In genomic region chr12:47779943-47780504, GRCh38 we compare ENCODE assay signal across 16 cellular contexts. TPM values are rescaled to one million over a fixed set of nuclear protein-coding genes. Genes with fewer than 3 reads are reported as not detected.
DNase-seq lines count a peak whose midpoint lies in the region; ATAC-seq and TF ChIP-seq lines count a peak whose summit lies in the region.
"Had no signal": no experiment of that assay in that cellular context is flagged by ENCODE, and none has a peak within 500 bp of the region (broad histone marks: within the 10 kb centered on the region; RNA-seq: fewer than 3 reads in every experiment).

No MANE protein-coding gene starts in this region.

- H3F3A ChIP-seq in GM23338 (replicated peaks; ENCODE audit: low read depth) (0 out of 2 replicates have a peak, but pooled peaks cover 1% of the 10 kb centered on the region), neural progenitor cell (ENCODE audit: low read depth) (peaks cover 1% of the 10 kb centered on the region), PC-9 (ENCODE audit: insufficient read depth, low read depth) (peaks cover 64% of the 10 kb centered on the region)

- H3K4me2 ChIP-seq in GM23338: peak overlapping the region; percentile 73
- peak overlapping the region; percentile 72 for H3K4me2 ChIP-seq in neural progenitor cell
- H3K4me2 ChIP-seq in PC-9: no peak overlapping the region
- H3K4me2 ChIP-seq: BLaER1 treated with 17β-estradiol and CSF1 and Interleukin-3, amounts not matched to agents 10 nM and 100 nM had no signal

- peaks cover 30% of the 10 kb centered on the region for H3K27me3 Mint-ChIP-seq in GM23338 (ENCODE audit: insufficient read depth, low read depth, poor library complexity)
- peaks cover 17% of the 10 kb centered on the region for H3K27me3 Mint-ChIP-seq in neural progenitor cell (ENCODE audit: insufficient read depth, low read depth)
- H3K27me3 Mint-ChIP-seq: activated naive CD4-positive, alpha-beta T cell treated with anti-CD3 and anti-CD28 coated beads, Interleukin-2, amount 50 U/mL, for 24 hours; effector memory CD8-positive, alpha-beta T cell had no signal

- no peaks in the 10 kb centered on the region for H3K9me2 ChIP-seq in GM23338 (ENCODE audit: insufficient read depth)
- no peaks in the 10 kb centered on the region for H3K9me2 ChIP-seq in PC-9 (ENCODE audit: insufficient read depth)

- H3K36me3 Mint-ChIP-seq in GM23338 (ENCODE audit: low read depth) (peaks cover 14% of the 10 kb centered on the region), neural progenitor cell (peaks cover 4% of the 10 kb centered on the region)
- H3K36me3 Mint-ChIP-seq: activated naive CD4-positive, alpha-beta T cell treated with anti-CD3 and anti-CD28 coated beads, Interleukin-2, amount 50 U/mL, for 24 hours had no signal

- CTCF ChIA-PET in PC-9 (lab: Charles Lee): interaction anchor here (1.0 to 1.7 kb wide), 2 partner anchors 13 to 38 kb away, joined by 4 to 9 read pairs; no protein-coding TSS in a partner anchor

- H2AFZ ChIP-seq in GM23338 (no peak overlapping the region), neural progenitor cell (replicated peaks) (peak overlapping the region; percentile 15), PC-9 (no peak overlapping the region)

- H3K9me3 ChIP-seq in NT2/D1 (ENCODE audit: insufficient read depth, low read length) (no peaks in the 10 kb centered on the region), breast epithelium (no peaks in the 10 kb centered on the region), neural progenitor cell (ENCODE audit: low read depth) (no peaks in the 10 kb centered on the region), PC-9 (ENCODE audit: insufficient read depth, low read depth) (no peaks in the 10 kb centered on the region)
- H3K9me3 ChIP-seq: BLaER1 treated with 17β-estradiol and CSF1 and Interleukin-3, amounts not matched to agents 10 nM and 100 nM; thoracic aorta had no signal

- H3K27me3 ChIP-seq in GM23338 (ENCODE audit: insufficient read depth) (no peaks in the 10 kb centered on the region), NT2/D1 (ENCODE audit: insufficient read depth, insufficient read length) (peaks cover 5% of the 10 kb centered on the region), breast epithelium (no peaks in the 10 kb centered on the region), neural progenitor cell (peaks cover 6% of the 10 kb centered on the region), PC-9 (ENCODE audit: insufficient read depth, low read depth) (no peaks in the 10 kb centered on the region)
- H3K27me3 ChIP-seq: BLaER1 treated with 17β-estradiol and CSF1 and Interleukin-3, amounts not matched to agents 10 nM and 100 nM; cardiac muscle cell had no signal

- TF ChIP-seq CTCF in GM23338 (conservative IDR thresholded peaks at IDR 0.05; ENCODE audit: low read depth in 2 of 2) (no peak), breast epithelium (IDR thresholded peaks at IDR 0.05) (no peak), neural progenitor cell (IDR thresholded peaks at IDR 0.05) (no peak), PC-9 (conservative IDR thresholded peaks at IDR 0.05) (no peak)

- H3K4me3 ChIP-seq in GM23338 (peak overlapping the region; percentile 45), NT2/D1 (ENCODE audit: insufficient read length, low read depth) (no peak overlapping the region), breast epithelium (no peak overlapping the region), neural progenitor cell (peak overlapping the region; percentile 24), PC-9 (no peak overlapping the region)
- H3K4me3 ChIP-seq: BLaER1 treated with 17β-estradiol and CSF1 and Interleukin-3, amounts not matched to agents 10 nM and 100 nM; cardiac muscle cell; thoracic aorta had no signal

- H3K27ac Mint-ChIP-seq in GM23338 (no peak overlapping the region), neural progenitor cell (no peak overlapping the region)

- ATAC-seq in GM23338: peak; percentile 8

- H3K9me3 Mint-ChIP-seq in GM23338 (no peaks in the 10 kb centered on the region), neural progenitor cell (no peaks in the 10 kb centered on the region)
- H3K9me3 Mint-ChIP-seq: activated naive CD4-positive, alpha-beta T cell treated with anti-CD3 and anti-CD28 coated beads, Interleukin-2, amount 50 U/mL, for 24 hours; effector memory CD8-positive, alpha-beta T cell; nephron had no signal

- H3K27ac ChIP-seq in GM23338 (ENCODE audit: low read depth): no peak overlapping the region
- H3K27ac ChIP-seq in breast epithelium: peak overlapping the region; percentile 43 to 65
- H3K27ac ChIP-seq in neural progenitor cell: no peak overlapping the region
- no peak overlapping the region for H3K27ac ChIP-seq in PC-9
- H3K27ac ChIP-seq: cardiac muscle cell had no signal

- POLR2A ChIA-PET in PC-9 (lab: Charles Lee; ENCODE audit: unreplicated experiment): interaction anchor here (0.7 kb wide), 1 partner anchor 70 kb away, joined by 24 read pairs; no protein-coding TSS in a partner anchor

- H3K9ac ChIP-seq in NT2/D1 (ENCODE audit: insufficient read length, low read depth) (peak overlapping the region; percentile 18), neural progenitor cell (no peak overlapping the region)

- peaks cover 2% of the 10 kb centered on the region for H4K20me1 ChIP-seq in GM23338 (replicated peaks; ENCODE audit: insufficient read depth)
- peaks cover 13% of the 10 kb centered on the region for H4K20me1 ChIP-seq in neural progenitor cell (ENCODE audit: low read depth)
- no peaks in the 10 kb centered on the region for H4K20me1 ChIP-seq in PC-9 (ENCODE audit: insufficient read depth)

- H3K4me1 Mint-ChIP-seq in GM23338 (peaks cover 40% of the 10 kb centered on the region), neural progenitor cell (peaks cover 22% of the 10 kb centered on the region)

- H3K79me2 ChIP-seq in GM23338 (replicated peaks; ENCODE audit: insufficient read depth): no peaks in the 10 kb centered on the region
- no peaks in the 10 kb centered on the region for H3K79me2 ChIP-seq in neural progenitor cell (ENCODE audit: low read depth)
- peaks cover 23% of the 10 kb centered on the region for H3K79me2 ChIP-seq in PC-9 (ENCODE audit: low read depth)

- H3K4me1 ChIP-seq in GM23338 (ENCODE audit: insufficient read depth) (peaks cover 20% of the 10 kb centered on the region; the same call in 1 of the 2 replicates), NT2/D1 (ENCODE audit: insufficient read depth, insufficient read length) (peaks cover 24% of the 10 kb centered on the region), breast epithelium (peaks cover 22 to 45% of the 10 kb centered on the region in 2 donors), neural progenitor cell (peaks cover 15% of the 10 kb centered on the region), PC-9 (replicated peaks; ENCODE audit: insufficient read depth) (peaks cover 56% of the 10 kb centered on the region)

- H3K36me3 ChIP-seq in GM23338 (ENCODE audit: insufficient read depth) (no peaks in the 10 kb centered on the region), NT2/D1 (ENCODE audit: insufficient read depth, insufficient read length, low read length) (peaks cover 42% of the 10 kb centered on the region), breast epithelium (no peaks in the 10 kb centered on the region), neural progenitor cell (no peaks in the 10 kb centered on the region), PC-9 (ENCODE audit: low read depth) (no peaks in the 10 kb centered on the region)

- BruUV-seq in PC-9 (replicated peaks; lab: Mats Ljungman, UMichigan): no TSS peak

- H3K4me3 Mint-ChIP-seq in GM23338 (peak overlapping the region; percentile 50), neural progenitor cell (no peak overlapping the region)
- H3K4me3 Mint-ChIP-seq: activated naive CD4-positive, alpha-beta T cell treated with anti-CD3 and anti-CD28 coated beads, Interleukin-2, amount 50 U/mL, for 24 hours; effector memory CD8-positive, alpha-beta T cell; nephron had no signal

- DNase-seq in GM23338 (ENCODE audit: low spot score) (no peak), NT2/D1 (ENCODE audit: low read depth, low spot score) (no peak), breast epithelium (ENCODE audit: low spot score in 2 of 2) (no peak), neural progenitor cell (ENCODE audit: low spot score) (no peak), dedifferentiated amniotic fluid mesenchymal stem cell (ENCODE audit: extremely low spot score) (no peak), 8988T (no peak), hippocampal formation (lab: John Stamatoyannopoulos, UW) (no peak), PC-9 (no peak)

- intact Hi-C loops in breast epithelium (cut with DNase I; ENCODE audit: low total_unique reads): loop anchor here (5.0 to 10.0 kb wide), 2 partner anchors 38 to 55 kb away; partner anchors contain the start of gene ENDOU
- intact Hi-C loops in PC-9 (cut with micrococcal nuclease; ENCODE audit: unreplicated experiment): loop anchor here (1.0 to 5.0 kb wide), 3 partner anchors 57 to 837 kb away; no protein-coding TSS in a partner anchor

- TF ChIP-seq POLR2A in breast epithelium (IDR thresholded peaks at IDR 0.05): no peak

TF ChIP-seq in GM23338, 12 proteins besides CTCF, POLR2A, EP300 and RAD21:
- TF ChIP-seq POLR2AphosphoS5 (IDR thresholded peaks at IDR 0.05; ENCODE audit: low read depth): 0 out of 2 replicates have a peak, but pooled peaks have one; percentile 17
- TF ChIP-seq EZH2phosphoT487 (IDR thresholded peaks at IDR 0.05; ENCODE audit: unreplicated experiment): no peak

RNA-seq across cellular contexts. Expression of gene SLC48A1, which starts 7.0 kb away (rescaled TPM):
- 9.0 and 16.8 TPM in 2 replicates for total RNA-seq in GM23338 (2014; rRNA removed; shearing (Covaris generic))
- polyA plus RNA-seq in GM23338 (2016; fragmentation: Nextera tagmentation; extraction: Ambion mirVana): 5.8 TPM in 2 replicates
- total RNA-seq in breast epithelium (10 to 100 TPM; 27.5 to 51.5 (median 30.6) TPM), neural progenitor cell (ENCODE audit: low replicate concordance) (8.3 and 16.7 TPM in 2 replicates), PC-9 (2021) (76.4 and 108 TPM in 2 replicates)

RNA-seq across cellular contexts. Expression of gene RAPGEF3, which starts 21.3 kb away (rescaled TPM):
- total RNA-seq in GM23338 (2014; rRNA removed; shearing (Covaris generic)): 10.4 and 11.8 TPM in 2 replicates
- polyA plus RNA-seq in GM23338 (2016; fragmentation: Nextera tagmentation; extraction: Ambion mirVana): 2.3 and 3.0 TPM in 2 replicates
- total RNA-seq in breast epithelium (10 to 100 TPM; 40.6 to 87.8 (median 60.3) TPM), neural progenitor cell (ENCODE audit: low replicate concordance) (0.58 and 1.2 TPM in 2 replicates), PC-9 (2021) (4.1 and 5.7 TPM in 2 replicates)

RNA-seq across cellular contexts. Expression of gene HDAC7, which starts 39.7 kb away (rescaled TPM):
- total RNA-seq in GM23338 (2014; rRNA removed; shearing (Covaris generic)): 55.1 and 60.1 TPM in 2 replicates
- 37.3 and 41.3 TPM in 2 replicates for polyA plus RNA-seq in GM23338 (2016; fragmentation: Nextera tagmentation; extraction: Ambion mirVana)
- 10 to 100 TPM; 37.6 to 77.0 (median 44.9) TPM for total RNA-seq in breast epithelium
- total RNA-seq in neural progenitor cell (ENCODE audit: low replicate concordance): 7.2 and 14.2 TPM in 2 replicates
- total RNA-seq in PC-9 (2021): 106 and 114 TPM in 2 replicates

RNA-seq across cellular contexts. Expression of gene ENDOU, which starts 54.7 kb away (rescaled TPM):
- not detected in 2 replicates for total RNA-seq in GM23338 (2014; rRNA removed; shearing (Covaris generic))
- not detected in 2 replicates for polyA plus RNA-seq in GM23338 (2016; fragmentation: Nextera tagmentation; extraction: Ambion mirVana)
- total RNA-seq in breast epithelium: 1 to 10 TPM in 2 of 3 donors, under 1 TPM in 1; 0.98 to 1.4 (median 1.0) TPM
- not detected in 2 replicates for total RNA-seq in neural progenitor cell (ENCODE audit: low replicate concordance)
- 0.25 and 0.39 TPM in 2 replicates for total RNA-seq in PC-9 (2021)
- total RNA-seq: fibroblast of villous mesenchyme, SK-MEL-5 had no signal

Comparison
In these comparisons a context has a peak if more than half of its experiments do, and no peak if none do; other contexts are left out.
1. H3K27ac ChIP-seq: peak in breast epithelium (2 of 2); none in GM23338 (single experiment), neural progenitor cell (single experiment) and PC-9 (single experiment).
2. H3K4me3 ChIP-seq: peak in GM23338 (single experiment) and neural progenitor cell (single experiment); none in NT2/D1 (single experiment), breast epithelium (0 of 3) and PC-9 (single experiment).